ENCODE assay signal across 1 cellular context in genomic region chr19:42268704-42269517, GRCh38.
TF ChIP-seq lines count a peak whose summit lies in the region.

TSS of gene CIC (plus strand) at chr19:42269252. CDS start at chr19:42271784, 2,532 bp downstream.

TF ChIP-seq in GM12878, 131 proteins besides CTCF, POLR2A, EP300 and RAD21 (continued from another document and continues in another):
- TF ChIP-seq ZBTB40 (IDR thresholded peaks at IDR 0.05; ENCODE audit: borderline replicate concordance) (peak; percentile 94), USF1 (IDR thresholded peaks at IDR 0.05; ENCODE audit: borderline replicate concordance, extremely low read length, insufficient read depth, low read depth, low read length) (no peak), YBX1 (IDR thresholded peaks at IDR 0.05) (no peak), RUNX3 (IDR thresholded peaks at IDR 0.05; ENCODE audit: low read length) (no peak), KAT2A (conservative IDR thresholded peaks at IDR 0.05; ENCODE audit: control insufficient read depth, low read depth, low read length) (no peak), ZNF274 (IDR thresholded peaks at IDR 0.05; ENCODE audit: insufficient read depth, insufficient read length) (no peak), SMAD5 (IDR thresholded peaks at IDR 0.05; ENCODE audit: low read depth) (no peak), CBX5 (IDR thresholded peaks at IDR 0.05; ENCODE audit: low read depth) (no peak), SIX5 (IDR thresholded peaks at IDR 0.05; ENCODE audit: low read depth, low read length, severe bottlenecking) (peak; percentile 95), ZNF384 (IDR thresholded peaks at IDR 0.05; ENCODE audit: borderline replicate concordance, low read depth, low read length) (peak; percentile 97), YY1 (IDR thresholded peaks at IDR 0.05; ENCODE audit: low read depth, low read length) (peak; percentile 92), IRF4 (IDR thresholded peaks at IDR 0.05; ENCODE audit: low read depth, low read length) (no peak), ZNF24 (IDR thresholded peaks at IDR 0.05) (no peak), PML (IDR thresholded peaks at IDR 0.05; ENCODE audit: low read length) (no peak), WRNIP1 (IDR thresholded peaks at IDR 0.05; ENCODE audit: borderline replicate concordance, low read depth, low read length) (no peak), NR2C2 (IDR thresholded peaks at IDR 0.05; ENCODE audit: borderline replicate concordance, control insufficient read depth, insufficient read length, low read depth) (no peak), CHD2 (IDR thresholded peaks at IDR 0.05; ENCODE audit: borderline replicate concordance, low read depth, low read length) (peak; percentile 98), HSF1 (IDR thresholded peaks at IDR 0.05; ENCODE audit: low read depth, low read length) (no peak), ZBTB11 (CRISPR knock-in tag; IDR thresholded peaks at IDR 0.05) (no peak), STAT1 (conservative IDR thresholded peaks at IDR 0.05) (peak; percentile 10; the same call in 1 of the 2 replicates), ESRRA (IDR thresholded peaks at IDR 0.05; ENCODE audit: low read length) (peak; percentile 75; the same call in 1 of the 2 replicates), NKRF (conservative IDR thresholded peaks at IDR 0.05) (no peak), DPF2 (IDR thresholded peaks at IDR 0.05) (peak; percentile 100), MXI1 (IDR thresholded peaks at IDR 0.05; ENCODE audit: low read depth, low read length) (peak; percentile 38; the same call in 1 of the 2 replicates), KDM1A (IDR thresholded peaks at IDR 0.05; ENCODE audit: borderline replicate concordance) (no peak), MYB (IDR thresholded peaks at IDR 0.05; ENCODE audit: borderline replicate concordance, low read depth, low read length) (no peak), RELA (IDR thresholded peaks at IDR 0.05; ENCODE audit: borderline replicate concordance, partially characterized antibody) (peak; percentile 34), GABPA (IDR thresholded peaks at IDR 0.05; ENCODE audit: low read depth) (peak; percentile 90), ZNF592 (IDR thresholded peaks at IDR 0.05) (no peak), NBN (IDR thresholded peaks at IDR 0.05) (no peak; the same call in 1 of the 2 replicates), EGR1 (IDR thresholded peaks at IDR 0.05; ENCODE audit: borderline replicate concordance in 1 of 2, low read depth in 2 of 2, low read length in 2 of 2) (no peak), RFX5 (IDR thresholded peaks at IDR 0.05; ENCODE audit: low read depth, low read length) (0 out of 2 replicates have a peak, but pooled peaks have one; percentile 38), ZNF687 (IDR thresholded peaks at IDR 0.05) (no peak)
